13 cellular contexts compared by ENCODE assay signal in genomic region chr17:9900744-9901143, GRCh38. TPM values are rescaled to one million over a fixed set of nuclear protein-coding genes. Genes with fewer than 3 reads are reported as not detected.
DNase-seq lines count a peak whose midpoint lies in the region; TF ChIP-seq lines count a peak whose summit lies in the region.
"Had no signal": no experiment of that assay in that cellular context is flagged by ENCODE, and none has a peak within 500 bp of the region (broad histone marks: within the 10 kb centered on the region; RNA-seq: fewer than 3 reads in every experiment).

No MANE protein-coding gene starts in this region.

- 23 to 49% (median 34%) methylated on average over 8 of the region's 8 CpGs for WGBS in adipose tissue, 3 donors
- 36% methylated on average over 8 of the region's 8 CpGs for WGBS in suprapubic skin

- no peak for TF ChIP-seq CTCF in suprapubic skin (IDR thresholded peaks at IDR 0.05)

- no peaks in the 10 kb centered on the region for H3K9me3 ChIP-seq in suprapubic skin
- H3K9me3 ChIP-seq: pancreas had no signal

- H3K4me3 ChIP-seq in suprapubic skin: peak overlapping the region; percentile 12
- H3K4me3 ChIP-seq: pancreas had no signal

- TF ChIP-seq EP300 in suprapubic skin (IDR thresholded peaks at IDR 0.05): no peak

- H3K27me3 ChIP-seq in suprapubic skin: no peaks in the 10 kb centered on the region
- H3K27me3 ChIP-seq: pancreas had no signal

- H3K4me1 ChIP-seq in suprapubic skin: peaks cover 3% of the 10 kb centered on the region
- H3K4me1 ChIP-seq: pancreas had no signal

- no peak for TF ChIP-seq POLR2A in suprapubic skin (IDR thresholded peaks at IDR 0.05)

- DNase-seq in GM04504 (ENCODE audit: low read depth): peak; percentile 72
- peak; percentile 81 for DNase-seq in kidney tubule cell (ENCODE audit: low spot score)
- peak in 1 of 2 donors; percentile 33 for DNase-seq in suprapubic skin (ENCODE audit: low spot score in 2 of 2)
- DNase-seq in NAMALWA (ENCODE audit: low spot score): no peak
- DNase-seq in Ammon's horn (ENCODE audit: low spot score): no peak
- DNase-seq in DMS114 treated with DMSO at 0.1 percent for 48 hours (lab: John Stamatoyannopoulos, UW; ENCODE audit: unreplicated experiment): no peak
- DNase-seq in Kasumi-1 (lab: John Stamatoyannopoulos, UW): no peak
- DNase-seq: activated naive CD8-positive, alpha-beta T cell treated with anti-CD3 and anti-CD28 coated beads for 36 hours; pancreas; stimulated activated CD4-positive, alpha-beta T cell treated with anti-CD3 and anti-CD28 coated beads, Interleukin-2, amount 100 ng/mL, for 48 hours; stimulated activated naive B cell treated with anti-CD40 and anti-IgM and Interleukin-4, amounts not matched to agents 10 μg/mL and 1 μg/mL and 100 μg/mL, for 72 hours had no signal

- peak overlapping the region; percentile 12 for H3K27ac ChIP-seq in adipose tissue (ENCODE audit: low read depth, low read length)
- H3K27ac ChIP-seq in suprapubic skin: peak overlapping the region; percentile 49
- H3K27ac ChIP-seq: HL-60 had no signal

- H3K36me3 ChIP-seq in suprapubic skin: no peaks in the 10 kb centered on the region
- H3K36me3 ChIP-seq: pancreas had no signal

RNA-seq across cellular contexts. Expression of gene RCVRN, which starts 4.3 kb away (rescaled TPM):
- polyA plus RNA-seq in adipose tissue: 1 to 10 TPM in 1 of 3 donors, under 1 TPM in 2; 0.10 to 1.5 (median 0.56) TPM
- total RNA-seq in suprapubic skin: 1 to 10 TPM in 1 of 4 donors, under 1 TPM in 3; 0.42 to 1.9 (median 0.69) TPM
- total RNA-seq: activated naive CD8-positive, alpha-beta T cell treated with anti-CD3 and anti-CD28 coated beads for 36 hours; pancreas had no signal

Comparison
In these comparisons a context has a peak if more than half of its experiments do, and no peak if none do; other contexts are left out.
1. DNase-seq: peak in GM04504 (single experiment) and kidney tubule cell (single experiment); none in NAMALWA (single experiment), Ammon's horn (single experiment), DMS114 treated with DMSO at 0.1 percent for 48 hours (single experiment) and Kasumi-1 (0 of 2).